In genomic region chr15:67835349-67836133, GRCh38 we compare ENCODE assay signal across 9 cellular contexts. TPM values are rescaled to one million over a fixed set of nuclear protein-coding genes. Genes with fewer than 3 reads are reported as not detected.
A peak's percentile ranks its signal among the peaks of the same experiment; 100 is the strongest.
DNase-seq lines count a peak whose midpoint lies in the region; ATAC-seq, FAIRE-seq and TF ChIP-seq lines count a peak whose summit lies in the region.
"Had no signal": no experiment of that assay in that cellular context is flagged by ENCODE, and none has a peak within 500 bp of the region (broad histone marks: within the 10 kb centered on the region; RNA-seq: fewer than 3 reads in every experiment).

No MANE protein-coding gene starts in this region.

- H3K27me3 ChIP-seq in OCI-LY1 (ENCODE audit: insufficient read depth, low read length) (no peaks in the 10 kb centered on the region), esophagus (ENCODE audit: control insufficient read depth in 1 of 2, insufficient read depth in 2 of 2, low read length in 2 of 2) (peaks cover 10 to 15% of the 10 kb centered on the region in 2 donors), parathyroid adenoma (ENCODE audit: control insufficient read depth, insufficient read depth, low read length) (no peaks in the 10 kb centered on the region)

- H3K9me2 ChIP-seq in OCI-LY1 (ENCODE audit: low read depth, low read length) = no peaks in the 10 kb centered on the region

- H3K36me3 ChIP-seq in OCI-LY1 (ENCODE audit: insufficient read depth, low read length) (peaks cover 6% of the 10 kb centered on the region), esophagus (ENCODE audit: control insufficient read depth in 2 of 2, insufficient read depth in 2 of 2, low read length in 1 of 2) (no peaks in the 10 kb centered on the region), parathyroid adenoma (ENCODE audit: control insufficient read depth, insufficient read depth, low read length) (no peaks in the 10 kb centered on the region)

- peak; percentile 46 for DNase-seq in COLO668 (lab: John Stamatoyannopoulos, UW; ENCODE audit: unreplicated experiment)
- DNase-seq in ureter (ENCODE audit: low spot score) = no peak
- no peak for DNase-seq in urothelium cell line (ENCODE audit: low spot score)
- DNase-seq in cerebellum (ENCODE audit: low spot score) = no peak

- no peak for FAIRE-seq in urothelium cell line (lab: Jason Lieb, UNC)

- ATAC-seq in HG03457 (IDR thresholded peaks at IDR 0.05; ENCODE audit: unreplicated experiment) = no peak

- TF ChIP-seq CTCF in OCI-LY1 (IDR thresholded peaks at IDR 0.05; ENCODE audit: low read length) (no peak), parathyroid adenoma (IDR thresholded peaks at IDR 0.05) (no peak)

- H3K9ac ChIP-seq in OCI-LY1 (ENCODE audit: low read length) = peak overlapping the region; percentile 71
- no peak overlapping the region for H3K9ac ChIP-seq in parathyroid adenoma

- no peaks in the 10 kb centered on the region for H4K20me1 ChIP-seq in OCI-LY1 (ENCODE audit: insufficient read depth, low read length)

- H3K4me2 ChIP-seq in OCI-LY1 (ENCODE audit: low read length) (peak overlapping the region; percentile 86), parathyroid adenoma (ENCODE audit: low read length) (peak overlapping the region; percentile 65)

- peak overlapping the region; percentile 87 for H3K27ac ChIP-seq in OCI-LY1 (ENCODE audit: low read depth, low read length, poor library complexity, severe bottlenecking)
- H3K27ac ChIP-seq in esophagus (ENCODE audit: low read depth in 2 of 2, low read length in 1 of 2) = no peak overlapping the region
- H3K27ac ChIP-seq in parathyroid adenoma = no peak overlapping the region
- H3K27ac ChIP-seq: SJSA1 had no signal

- H3F3A ChIP-seq in OCI-LY1 (ENCODE audit: insufficient read depth, low read length) = no peaks in the 10 kb centered on the region

- H3K9me3 ChIP-seq in OCI-LY1 (ENCODE audit: low read length) (no peaks in the 10 kb centered on the region), esophagus (ENCODE audit: control insufficient read depth in 2 of 2, insufficient read depth in 1 of 2, low read depth in 1 of 2, low read length in 1 of 2) (no peaks in the 10 kb centered on the region), parathyroid adenoma (ENCODE audit: control insufficient read depth, low read length) (no peaks in the 10 kb centered on the region)
- H3K9me3 ChIP-seq: SJSA1 had no signal

- peaks cover 78% of the 10 kb centered on the region for H3K4me1 ChIP-seq in OCI-LY1 (ENCODE audit: insufficient read depth, low read length, severe bottlenecking)
- H3K4me1 ChIP-seq in esophagus (ENCODE audit: control insufficient read depth in 2 of 2, insufficient read depth in 2 of 2, low read length in 1 of 2) = peaks cover 13 to 20% of the 10 kb centered on the region in 2 donors
- peaks cover 3% of the 10 kb centered on the region for H3K4me1 ChIP-seq in parathyroid adenoma

- H3K4me3 ChIP-seq in OCI-LY1 (ENCODE audit: low read depth, low read length, poor library complexity, severe bottlenecking) (peak overlapping the region; percentile 57), esophagus (ENCODE audit: low read depth in 1 of 2, low read length in 2 of 2) (peak overlapping the region; percentile 22 to 56), parathyroid adenoma (ENCODE audit: low read depth, low read length) (peak overlapping the region; percentile 22)
- H3K4me3 ChIP-seq: SJSA1 had no signal

- WGBS in esophagus, 2 donors = 4 to 11% methylated on average over 55 to 57 of the region's 57 CpGs

- no peaks in the 10 kb centered on the region for H3K79me2 ChIP-seq in OCI-LY1 (ENCODE audit: insufficient read depth, low read length)
- no peaks in the 10 kb centered on the region for H3K79me2 ChIP-seq in parathyroid adenoma

- H2AFZ ChIP-seq in OCI-LY1 (ENCODE audit: low read length) (peak overlapping the region; percentile 54), parathyroid adenoma (peak overlapping the region; percentile 56)

RNA-seq across cellular contexts. Expression of gene RNU6-1, which starts 4.3 kb away (rescaled TPM):
- not detected for polyA plus RNA-seq in esophagus
- not detected for total RNA-seq in ureter
- not detected for total RNA-seq in cerebellum
- total RNA-seq: SJSA1 had no signal

RNA-seq across cellular contexts. Expression of gene SKOR1, which starts 10.2 kb away (rescaled TPM):
- polyA plus RNA-seq in esophagus = under 1 TPM; 0.12 to 0.16 TPM
- total RNA-seq in ureter (0.60 TPM), cerebellum (14.9 TPM)
- total RNA-seq: SJSA1 had no signal
